Comparison of ENCODE assay signal across 1 cellular context in genomic region chr20:38190936-38191371, GRCh38.
TF ChIP-seq lines count a peak whose summit lies in the region.

No MANE protein-coding gene starts in this region.

TF ChIP-seq in IMR-90, 13 proteins besides CTCF, POLR2A, EP300 and RAD21 (continued from another document):
- TF ChIP-seq BHLHE40 (IDR thresholded peaks at IDR 0.05; ENCODE audit: low read depth, low read length) (no peak), FOS (IDR thresholded peaks at IDR 0.05; ENCODE audit: low read depth, low read length) (no peak), USF2 (IDR thresholded peaks at IDR 0.05; ENCODE audit: low read depth, low read length) (no peak), MAZ (IDR thresholded peaks at IDR 0.05; ENCODE audit: borderline replicate concordance, low read depth, low read length) (no peak), SMC3 (IDR thresholded peaks at IDR 0.05; ENCODE audit: low read depth, low read length) (no peak), CEBPB (IDR thresholded peaks at IDR 0.05; ENCODE audit: low read depth, low read length) (no peak), RCOR1 (IDR thresholded peaks at IDR 0.05; ENCODE audit: insufficient replicate concordance, low read length) (no peak), RFX5 (IDR thresholded peaks at IDR 0.05; ENCODE audit: low read depth, low read length) (no peak), MAFK (IDR thresholded peaks at IDR 0.05; ENCODE audit: low read depth, low read length) (no peak), CHD1 (IDR thresholded peaks at IDR 0.05; ENCODE audit: low read depth, low read length) (no peak)
